In the genomic region with DNA sequence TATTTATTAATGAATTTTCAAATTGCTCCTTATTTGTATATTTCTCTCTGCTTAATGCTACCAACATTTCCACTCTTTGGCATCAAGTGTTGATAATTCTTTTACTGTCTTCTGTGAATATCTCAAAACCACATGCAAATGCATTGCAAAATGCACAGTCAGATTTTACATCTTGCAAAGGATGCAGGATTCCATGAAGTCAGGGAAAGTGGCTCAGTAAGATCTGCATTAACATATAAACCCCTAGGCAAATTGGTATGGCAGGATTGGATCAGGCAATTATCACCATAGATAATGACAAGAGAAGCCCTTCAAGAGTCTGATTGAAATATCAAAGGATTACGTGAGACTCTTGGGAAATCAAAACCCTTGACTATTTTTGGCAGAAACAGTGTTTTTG, we compare ENCODE assay signal across 22 cellular contexts.
"Had no signal": no experiment of that assay in that cellular context is flagged by ENCODE, and none has a peak within 500 bp of the region (broad histone marks: within the 10 kb centered on the region; RNA-seq: fewer than 3 reads in every experiment).

No MANE protein-coding gene starts in this region.

- H3K9me3 ChIP-seq: gastroesophageal sphincter, mucosa of descending colon, pancreas, suprapubic skin, thyroid gland, upper lobe of left lung, uterus had no signal

- DNase-seq: effector CD8-positive, alpha-beta T cell; immature natural killer cell; kidney; left colon; left ventricle myocardium superior; mucosa of descending colon; naive thymus-derived CD8-positive, alpha-beta T cell; nucleus accumbens; pancreas; right cardiac atrium; small intestine; stimulated activated CD4-positive, alpha-beta T cell treated with anti-CD3 and anti-CD28 coated beads, Interleukin-2, amount 100 ng/mL, for 48 hours; stimulated activated naive CD4-positive, alpha-beta T cell treated with Interleukin-2 at 50 U/mL for 16 hours; thyroid gland; upper lobe of left lung; uterus had no signal

- H3K36me3 ChIP-seq: gastroesophageal sphincter, pancreas, suprapubic skin, thyroid gland, upper lobe of left lung, uterus had no signal

- ATAC-seq: esophagus mucosa; gastroesophageal sphincter; left colon; mucosa of descending colon; naive thymus-derived CD8-positive, alpha-beta T cell; pancreas had no signal

- H3K4me3 ChIP-seq: coronary artery, gastroesophageal sphincter, mucosa of descending colon, pancreas, suprapubic skin, thyroid gland, upper lobe of left lung, uterus had no signal

- H3K27me3 Mint-ChIP-seq: progenitor cell of endocrine pancreas had no signal

- H3K9me3 Mint-ChIP-seq: naive thymus-derived CD8-positive, alpha-beta T cell; neural crest cell had no signal

- H3K4me3 Mint-ChIP-seq: immature natural killer cell; naive thymus-derived CD8-positive, alpha-beta T cell; neural crest cell had no signal

- H3K27me3 ChIP-seq: gastroesophageal sphincter, pancreas, suprapubic skin, thyroid gland, upper lobe of left lung, uterus had no signal

- H3K27ac ChIP-seq: coronary artery, gastroesophageal sphincter, pancreas, suprapubic skin, thyroid gland, upper lobe of left lung, uterus had no signal

- H3K36me3 Mint-ChIP-seq: immature natural killer cell; naive thymus-derived CD8-positive, alpha-beta T cell had no signal

- H3K27ac Mint-ChIP-seq: immature natural killer cell; naive thymus-derived CD8-positive, alpha-beta T cell; progenitor cell of endocrine pancreas had no signal

- H3K4me1 Mint-ChIP-seq: immature natural killer cell; naive thymus-derived CD8-positive, alpha-beta T cell had no signal

- H3K4me1 ChIP-seq: uterus had no signal
